In the genomic region with DNA sequence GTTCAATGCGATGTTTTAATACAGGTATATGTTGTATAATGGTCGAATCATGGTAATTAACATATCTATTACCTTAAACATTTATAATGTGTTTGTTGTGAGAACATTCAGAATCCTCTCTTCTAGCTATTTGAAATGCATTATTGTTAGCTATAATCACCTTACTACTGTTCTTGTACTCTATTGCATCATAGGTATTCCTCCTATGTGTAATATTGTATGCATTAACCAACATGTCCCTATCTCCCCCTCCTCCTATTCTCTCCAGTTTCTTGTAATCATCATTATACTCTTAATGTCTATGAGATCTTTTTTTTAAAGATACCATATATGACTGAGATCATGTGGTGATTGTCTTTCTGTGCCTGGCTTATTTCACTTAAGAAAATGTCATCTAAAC, we compare ENCODE assay signal across 27 cellular contexts.
"Had no signal": no experiment of that assay in that cellular context is flagged by ENCODE, and none has a peak within 500 bp of the region (broad histone marks: within the 10 kb centered on the region; RNA-seq: fewer than 3 reads in every experiment).

No MANE protein-coding gene starts in this region.

- H3K36me3 ChIP-seq: stomach, suprapubic skin, thoracic aorta, thyroid gland, tibial artery, tibial nerve, transverse colon, upper lobe of left lung, upper lobe of right lung, uterus, vagina had no signal

- H3K4me1 ChIP-seq: stomach, suprapubic skin, testis, thyroid gland, tibial artery, tibial nerve, transverse colon, upper lobe of left lung, upper lobe of right lung, uterus, vagina had no signal

- ATAC-seq: stimulated activated effector memory CD8-positive, alpha-beta T cell treated with anti-CD3 and anti-CD28 coated beads, Interleukin-12 subunit alpha, Interleukin-12 subunit beta, amount 100 ng/mL, for 72 hours; stimulated activated memory B cell treated with anti-CD40 and anti-IgM and Interleukin-4, amounts not matched to agents 10 μg/mL and 1 μg/mL and 100 μg/mL, for 72 hours; stimulated activated naive B cell treated with anti-CD40 and anti-IgM and Interleukin-4, amounts not matched to agents 10 μg/mL and 1 μg/mL and 100 μg/mL, for 72 hours; stimulated activated naive CD8-positive, alpha-beta T cell treated with anti-CD3 and anti-CD28 coated beads, Interleukin-15, amount 100 ng/mL, for 72 hours; stimulated activated naive CD8-positive, alpha-beta T cell treated with anti-CD3 and anti-CD28 coated beads, Interleukin-15, Interleukin-2, amounts not matched to agents 100 U/mL and 50 U/mL, for 24 hours; upper lobe of right lung had no signal

- H3K4me3 ChIP-seq: stomach, suprapubic skin, testis, thoracic aorta, thyroid gland, tibial artery, tibial nerve, transverse colon, upper lobe of left lung, upper lobe of right lung, uterus, vagina had no signal

- DNase-seq: stimulated activated CD4-positive, alpha-beta T cell treated with anti-CD3 and anti-CD28 coated beads, Interleukin-2, amount 100 ng/mL, for 48 hours; stimulated activated CD4-positive, alpha-beta T cell treated with anti-CD3 and anti-CD28 coated beads, Interleukin-4, amount 100 ng/mL, for 1 hour; stimulated activated CD4-positive, alpha-beta T cell treated with anti-CD3 and anti-CD28 coated beads, Interleukin-4, amount 100 ng/mL, for 24 hours; stimulated activated CD4-positive, alpha-beta T cell treated with anti-CD3 and anti-CD28 coated beads, Interleukin-4, amount 100 ng/mL, for 4 hours; stimulated activated CD8-positive, alpha-beta memory T cell treated with anti-CD3 and anti-CD28 coated beads, Interleukin-4, amount 100 ng/mL, for 48 hours; stimulated activated naive B cell treated with anti-CD40 and anti-IgM and Interleukin-4, amounts not matched to agents 10 μg/mL and 1 μg/mL and 100 μg/mL, for 72 hours; stimulated activated naive CD4-positive, alpha-beta T cell; stimulated activated naive CD4-positive, alpha-beta T cell treated with Interleukin-2 at 50 U/mL for 16 hours; stimulated activated naive CD8-positive, alpha-beta T cell treated with anti-CD3 and anti-CD28 coated beads, Interleukin-15, amount 100 ng/mL, for 72 hours; stimulated activated naive CD8-positive, alpha-beta T cell treated with anti-CD3 and anti-CD28 coated beads, Interleukin-15, Interleukin-2, amounts not matched to agents 100 U/mL and 50 U/mL, for 24 hours; stomach; substantia nigra; testis; thyroid gland; tibial artery; transverse colon; trophoblast cell; upper lobe of left lung; upper lobe of right lung; uterus had no signal

- FAIRE-seq: urothelium cell line had no signal

- H3K27me3 ChIP-seq: stomach, suprapubic skin, testis, thyroid gland, tibial artery, tibial nerve, transverse colon, upper lobe of left lung, upper lobe of right lung, uterus, vagina had no signal

- H3K27ac ChIP-seq: stomach, suprapubic skin, testis, thoracic aorta, thyroid gland, tibial artery, tibial nerve, transverse colon, upper lobe of left lung, upper lobe of right lung, uterus, vagina had no signal

- H3K9me3 ChIP-seq: stomach, testis, thoracic aorta, thyroid gland, tibial artery, tibial nerve, transverse colon, upper lobe of left lung, upper lobe of right lung, uterus, vagina had no signal
